Comparison of ENCODE assay signal across 1 cellular context in the genomic region with DNA sequence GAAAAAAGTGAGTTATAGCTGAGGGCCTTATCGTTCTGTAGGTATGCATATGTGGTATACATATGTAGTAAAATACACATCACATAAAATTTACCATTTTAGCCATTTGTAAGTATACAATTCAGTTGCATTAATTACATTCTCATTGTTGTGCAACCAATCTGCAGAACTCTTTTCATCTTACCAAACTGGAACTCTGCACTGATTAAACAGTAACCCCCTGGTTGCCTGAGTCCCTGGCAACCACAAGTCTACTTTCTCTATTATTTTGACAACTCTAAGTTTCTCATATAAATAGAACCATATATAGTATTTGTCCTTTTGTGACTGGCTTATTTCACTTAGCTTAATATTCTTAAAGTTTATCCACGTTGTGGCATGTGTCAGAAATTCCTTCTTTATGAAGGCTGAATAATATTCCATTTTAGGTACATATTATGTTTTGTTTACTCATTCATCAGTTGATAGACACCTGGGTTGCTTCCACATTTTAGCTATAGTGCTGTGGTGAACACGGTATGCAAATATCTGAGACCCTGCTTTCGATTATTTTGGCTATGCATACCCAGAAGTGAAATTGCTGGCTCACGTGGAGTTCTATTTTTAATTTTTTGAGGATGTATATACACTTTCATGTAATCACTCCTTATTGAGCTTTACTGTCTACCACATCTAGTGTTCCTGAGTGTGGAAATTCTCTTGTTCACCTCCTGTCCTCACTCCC.
TF ChIP-seq lines count a peak whose summit lies in the region.

No MANE protein-coding gene starts in this region.

TF ChIP-seq in GM12878, 131 proteins besides CTCF, POLR2A, EP300 and RAD21 (continued from another document):
- TF ChIP-seq, protein P1, sequence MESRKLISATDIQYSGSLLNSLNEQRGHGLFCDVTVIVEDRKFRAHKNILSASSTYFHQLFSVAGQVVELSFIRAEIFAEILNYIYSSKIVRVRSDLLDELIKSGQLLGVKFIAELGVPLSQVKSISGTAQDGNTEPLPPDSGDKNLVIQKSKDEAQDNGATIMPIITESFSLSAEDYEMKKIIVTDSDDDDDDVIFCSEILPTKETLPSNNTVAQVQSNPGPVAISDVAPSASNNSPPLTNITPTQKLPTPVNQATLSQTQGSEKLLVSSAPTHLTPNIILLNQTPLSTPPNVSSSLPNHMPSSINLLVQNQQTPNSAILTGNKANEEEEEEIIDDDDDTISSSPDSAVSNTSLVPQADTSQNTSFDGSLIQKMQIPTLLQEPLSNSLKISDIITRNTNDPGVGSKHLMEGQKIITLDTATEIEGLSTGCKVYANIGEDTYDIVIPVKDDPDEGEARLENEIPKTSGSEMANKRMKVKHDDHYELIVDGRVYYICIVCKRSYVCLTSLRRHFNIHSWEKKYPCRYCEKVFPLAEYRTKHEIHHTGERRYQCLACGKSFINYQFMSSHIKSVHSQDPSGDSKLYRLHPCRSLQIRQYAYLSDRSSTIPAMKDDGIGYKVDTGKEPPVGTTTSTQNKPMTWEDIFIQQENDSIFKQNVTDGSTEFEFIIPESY (IDR thresholded peaks at IDR 0.05) = no peak
- TF ChIP-seq BCL11A (IDR thresholded peaks at IDR 0.05; ENCODE audit: low read depth, low read length) = peak; percentile 25; the same call in 1 of the 2 replicates
- TF ChIP-seq, protein P2, sequence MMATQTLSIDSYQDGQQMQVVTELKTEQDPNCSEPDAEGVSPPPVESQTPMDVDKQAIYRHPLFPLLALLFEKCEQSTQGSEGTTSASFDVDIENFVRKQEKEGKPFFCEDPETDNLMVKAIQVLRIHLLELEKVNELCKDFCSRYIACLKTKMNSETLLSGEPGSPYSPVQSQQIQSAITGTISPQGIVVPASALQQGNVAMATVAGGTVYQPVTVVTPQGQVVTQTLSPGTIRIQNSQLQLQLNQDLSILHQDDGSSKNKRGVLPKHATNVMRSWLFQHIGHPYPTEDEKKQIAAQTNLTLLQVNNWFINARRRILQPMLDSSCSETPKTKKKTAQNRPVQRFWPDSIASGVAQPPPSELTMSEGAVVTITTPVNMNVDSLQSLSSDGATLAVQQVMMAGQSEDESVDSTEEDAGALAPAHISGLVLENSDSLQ (IDR thresholded peaks at IDR 0.05) = peak; percentile 90
- TF ChIP-seq GATAD2B (conservative IDR thresholded peaks at IDR 0.05; ENCODE audit: low read depth) = no peak
- no peak for TF ChIP-seq ZZZ3 (IDR thresholded peaks at IDR 0.05; ENCODE audit: control insufficient read depth, insufficient read length, low read depth)
- no peak for TF ChIP-seq SIX5 (IDR thresholded peaks at IDR 0.05; ENCODE audit: low read depth, low read length, severe bottlenecking)
- no peak for TF ChIP-seq ZNF622 (IDR thresholded peaks at IDR 0.05)
- TF ChIP-seq SREBF2 (IDR thresholded peaks at IDR 0.05; ENCODE audit: low read length) = no peak
- TF ChIP-seq NFIC (IDR thresholded peaks at IDR 0.05; ENCODE audit: low read depth, low read length) = no peak
- no peak for TF ChIP-seq HDGF (IDR thresholded peaks at IDR 0.05)
- no peak for TF ChIP-seq ZNF274 (IDR thresholded peaks at IDR 0.05; ENCODE audit: insufficient read depth, insufficient read length)
- TF ChIP-seq SMC3 (IDR thresholded peaks at IDR 0.05; ENCODE audit: borderline replicate concordance, low read length) = no peak
- TF ChIP-seq IRF4 (IDR thresholded peaks at IDR 0.05; ENCODE audit: low read depth, low read length) = no peak
- no peak for TF ChIP-seq HDAC6 (IDR thresholded peaks at IDR 0.05; ENCODE audit: unreplicated experiment)
